ENCODE assay signal across 19 cellular contexts in genomic region chr2:68372435-68372834, GRCh38. TPM values are rescaled to one million over a fixed set of nuclear protein-coding genes. Genes with fewer than 3 reads are reported as not detected.
"Had no signal": no experiment of that assay in that cellular context is flagged by ENCODE, and none has a peak within 500 bp of the region (broad histone marks: within the 10 kb centered on the region; RNA-seq: fewer than 3 reads in every experiment).

No MANE protein-coding gene starts in this region.

- H3K36me3 Mint-ChIP-seq: type B pancreatic cell had no signal

- H3K9me3 ChIP-seq: left ventricle myocardium inferior, prostate gland had no signal

- H3K4me3 Mint-ChIP-seq: activated CD4-positive, alpha-beta memory T cell treated with anti-CD3 and anti-CD28 coated beads for 36 hours; nephron; type B pancreatic cell had no signal

- H3K4me1 ChIP-seq: prostate gland had no signal

- H3K9me3 Mint-ChIP-seq: nephron, type B pancreatic cell had no signal

- H3K36me3 ChIP-seq: left ventricle myocardium inferior, prostate gland had no signal

- H3K4me3 ChIP-seq: left ventricle myocardium inferior, prostate gland, skin epidermis had no signal

- ATAC-seq: right cardiac atrium had no signal

- H3K27ac ChIP-seq: left ventricle myocardium inferior, prostate gland had no signal

- H3K27ac Mint-ChIP-seq: activated CD4-positive, alpha-beta memory T cell treated with anti-CD3 and anti-CD28 coated beads for 36 hours; nephron; type B pancreatic cell had no signal

- DNase-seq: activated CD4-positive, alpha-beta memory T cell treated with anti-CD3 and anti-CD28 coated beads for 36 hours; activated CD4-positive, alpha-beta T cell treated with anti-CD3 and anti-CD28 coated beads for 1 hour; activated CD8-positive, alpha-beta memory T cell treated with anti-CD3 and anti-CD28 coated beads, Interleukin-2, amount 50 U/mL, for 48 hours; activated naive CD4-positive, alpha-beta T cell; aorta; cerebellar nuclear complex; effector CD8-positive, alpha-beta T cell; foreskin fibroblast; hippocampal formation; kidney; left ventricle myocardium inferior; right cardiac atrium; stimulated activated CD4-positive, alpha-beta T cell treated with anti-CD3 and anti-CD28 coated beads, Interleukin-15, amount 100 ng/mL, for 24 hours; stimulated activated CD4-positive, alpha-beta T cell treated with anti-CD3 and anti-CD28 coated beads, Interleukin-4, amount 100 ng/mL, for 1 hour; stimulated activated naive CD4-positive, alpha-beta T cell treated with Interleukin-2 at 50 U/mL for 16 hours had no signal

RNA-seq across cellular contexts. Expression of gene CNRIP1, which starts 52.7 kb away (rescaled TPM):
- total RNA-seq: activated CD4-positive, alpha-beta memory T cell treated with anti-CD3 and anti-CD28 coated beads for 36 hours had no signal
